16 cellular contexts compared by ENCODE assay signal in the genomic region with DNA sequence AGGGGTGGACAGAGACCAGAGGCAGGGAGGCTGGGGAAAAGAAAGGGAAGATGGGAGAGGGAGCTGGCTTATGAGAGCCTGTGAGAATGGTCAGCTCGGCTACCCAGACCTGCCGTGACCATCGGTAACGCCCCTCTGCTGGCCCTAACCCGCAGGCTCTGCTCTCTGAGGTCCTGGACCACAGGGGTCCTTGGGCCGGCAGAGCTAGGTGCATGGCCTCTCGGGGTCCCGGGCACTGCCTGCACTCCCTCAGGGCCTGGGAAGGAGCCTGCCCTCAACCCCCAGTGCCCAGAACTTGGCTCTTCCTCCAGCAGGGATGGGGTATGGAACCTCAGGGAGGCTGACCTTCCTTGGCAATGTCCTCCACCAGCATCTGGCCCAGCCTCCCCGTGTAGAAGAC. TPM values are rescaled to one million over a fixed set of nuclear protein-coding genes. Genes with fewer than 3 reads are reported as not detected.
DNase-seq lines count a peak whose midpoint lies in the region; ATAC-seq lines count a peak whose summit lies in the region.
"Had no signal": no experiment of that assay in that cellular context is flagged by ENCODE, and none has a peak within 500 bp of the region (broad histone marks: within the 10 kb centered on the region; RNA-seq: fewer than 3 reads in every experiment).

No MANE protein-coding gene starts in this region.

- no peak overlapping the region for H3K27ac ChIP-seq in neuronal stem cell (replicated peaks; ENCODE audit: low read length)
- H3K27ac ChIP-seq: PC-9, RWPE1 had no signal

- WGBS in neuronal stem cell (ENCODE audit: extremely low coverage in 2 of 2, insufficient read length in 2 of 2, insufficient replicate concordance in 1 of 2), 2 donors: no CpG with 5 or more reads among the region's 9 CpGs

- H2AK5ac ChIP-seq in neuronal stem cell (ENCODE audit: low read depth, low read length): peak overlapping the region; percentile 69

- intact Hi-C loops in dendritic cell treated with granulocyte-macrophage colony-stimulating factor and Interleukin-4, amounts not matched to agents 40 ng/mL and 50 ng/mL, for 4 days (cut with micrococcal nuclease): no loop called here

- H3K9me3 Mint-ChIP-seq in activated naive CD8-positive, alpha-beta T cell treated with anti-CD3 and anti-CD28 coated beads, Interleukin-2, amount 10 ng/mL, durations not matched to agents 7 days and 5 days: peaks cover 1% of the 10 kb centered on the region
- no peaks in the 10 kb centered on the region for H3K9me3 Mint-ChIP-seq in activated naive CD8-positive, alpha-beta T cell treated with anti-CD3 and anti-CD28 coated beads for 36 hours
- H3K9me3 Mint-ChIP-seq in dendritic cell treated with granulocyte-macrophage colony-stimulating factor and Interleukin-4, amounts not matched to agents 40 ng/mL and 50 ng/mL, for 4 days: no peaks in the 10 kb centered on the region
- H3K9me3 Mint-ChIP-seq: CD8-positive, alpha-beta memory T cell had no signal

- H2BK12ac ChIP-seq in neuronal stem cell (ENCODE audit: low read length): no peak overlapping the region

- no peak overlapping the region for H3K23ac ChIP-seq in neuronal stem cell (ENCODE audit: low read depth, low read length, poor library complexity)

- no peak overlapping the region for H2BK5ac ChIP-seq in neuronal stem cell (ENCODE audit: low read length)

- H2BK15ac ChIP-seq in neuronal stem cell (ENCODE audit: low read length): no peak overlapping the region

- ATAC-seq in activated naive CD8-positive, alpha-beta T cell treated with anti-CD3 and anti-CD28 coated beads, Interleukin-2, amount 10 ng/mL, durations not matched to agents 7 days and 5 days (ENCODE audit: low read depth): no peak
- ATAC-seq in GM18498 (IDR thresholded peaks at IDR 0.05; ENCODE audit: unreplicated experiment): no peak

- POLR2A ChIA-PET in activated naive CD8-positive, alpha-beta T cell treated with anti-CD3 and anti-CD28 coated beads, Interleukin-2, amount 10 ng/mL, durations not matched to agents 7 days and 5 days (lab: Charles Lee): interaction anchor here (0.8 to 1.0 kb wide), 2 partner anchors 11 to 33 kb away, joined by 3 read pairs; no protein-coding TSS in a partner anchor

- no peak overlapping the region for H2BK120ac ChIP-seq in neuronal stem cell (ENCODE audit: low read depth, low read length)

- no peaks in the 10 kb centered on the region for H3K36me3 Mint-ChIP-seq in activated naive CD8-positive, alpha-beta T cell treated with anti-CD3 and anti-CD28 coated beads, Interleukin-2, amount 10 ng/mL, durations not matched to agents 7 days and 5 days
- H3K36me3 Mint-ChIP-seq in activated naive CD8-positive, alpha-beta T cell treated with anti-CD3 and anti-CD28 coated beads for 36 hours: no peaks in the 10 kb centered on the region
- H3K36me3 Mint-ChIP-seq in dendritic cell treated with granulocyte-macrophage colony-stimulating factor and Interleukin-4, amounts not matched to agents 40 ng/mL and 50 ng/mL, for 4 days (ENCODE audit: low read depth): peaks cover 100% of the 10 kb centered on the region
- H3K36me3 Mint-ChIP-seq: CD8-positive, alpha-beta memory T cell had no signal

- no peak overlapping the region for H3K4me3 Mint-ChIP-seq in activated naive CD8-positive, alpha-beta T cell treated with anti-CD3 and anti-CD28 coated beads, Interleukin-2, amount 10 ng/mL, durations not matched to agents 7 days and 5 days
- no peak overlapping the region for H3K4me3 Mint-ChIP-seq in activated naive CD8-positive, alpha-beta T cell treated with anti-CD3 and anti-CD28 coated beads for 36 hours
- no peak overlapping the region for H3K4me3 Mint-ChIP-seq in dendritic cell treated with granulocyte-macrophage colony-stimulating factor and Interleukin-4, amounts not matched to agents 40 ng/mL and 50 ng/mL, for 4 days
- H3K4me3 Mint-ChIP-seq: CD8-positive, alpha-beta memory T cell had no signal

- H3K4me1 Mint-ChIP-seq in activated naive CD8-positive, alpha-beta T cell treated with anti-CD3 and anti-CD28 coated beads, Interleukin-2, amount 10 ng/mL, durations not matched to agents 7 days and 5 days: peaks cover 12% of the 10 kb centered on the region
- peaks cover 1% of the 10 kb centered on the region for H3K4me1 Mint-ChIP-seq in activated naive CD8-positive, alpha-beta T cell treated with anti-CD3 and anti-CD28 coated beads for 36 hours
- H3K4me1 Mint-ChIP-seq in dendritic cell treated with granulocyte-macrophage colony-stimulating factor and Interleukin-4, amounts not matched to agents 40 ng/mL and 50 ng/mL, for 4 days (ENCODE audit: low read depth): peaks cover 66% of the 10 kb centered on the region

- H3K36me3 ChIP-seq in neuronal stem cell (replicated peaks in 1 of 2; ENCODE audit: control insufficient read depth in 2 of 2, insufficient read depth in 2 of 2, low read length in 2 of 2): no peaks in the 10 kb centered on the region

- no peaks in the 10 kb centered on the region for H3K27me3 ChIP-seq in neuronal stem cell (ENCODE audit: control insufficient read depth in 3 of 3, insufficient read depth in 3 of 3, low read depth in 1 of 3, low read length in 3 of 3)

- no peak overlapping the region for H2AFZ ChIP-seq in neuronal stem cell (ENCODE audit: low read length)
- H2AFZ ChIP-seq: PC-9 had no signal

- no peak overlapping the region for H3K4ac ChIP-seq in neuronal stem cell (ENCODE audit: low read length)

- H4K91ac ChIP-seq in neuronal stem cell (ENCODE audit: low read depth, low read length, poor library complexity): no peak overlapping the region

- no peak overlapping the region for H3K4me3 ChIP-seq in neuronal stem cell (ENCODE audit: low read length in 2 of 2)
- H3K4me3 ChIP-seq: PC-9 had no signal

- no peak overlapping the region for H3K18ac ChIP-seq in neuronal stem cell (ENCODE audit: low read length)

- H3K4me1 ChIP-seq in neuronal stem cell (ENCODE audit: control insufficient read depth in 2 of 2, insufficient read depth in 1 of 2, low read depth in 1 of 2, low read length in 2 of 2): peaks cover 0 to 2% of the 10 kb centered on the region in 2 donors

- no peak overlapping the region for H3K9ac ChIP-seq in neuronal stem cell (ENCODE audit: low read depth, low read length, poor library complexity)

- H3K14ac ChIP-seq in neuronal stem cell (ENCODE audit: low read length): no peak overlapping the region

- peak overlapping the region; percentile 15 for H3K27ac Mint-ChIP-seq in activated naive CD8-positive, alpha-beta T cell treated with anti-CD3 and anti-CD28 coated beads, Interleukin-2, amount 10 ng/mL, durations not matched to agents 7 days and 5 days
- no peak overlapping the region for H3K27ac Mint-ChIP-seq in activated naive CD8-positive, alpha-beta T cell treated with anti-CD3 and anti-CD28 coated beads for 36 hours
- H3K27ac Mint-ChIP-seq in dendritic cell treated with granulocyte-macrophage colony-stimulating factor and Interleukin-4, amounts not matched to agents 40 ng/mL and 50 ng/mL, for 4 days: peak overlapping the region; percentile 66
- H3K27ac Mint-ChIP-seq: CD8-positive, alpha-beta memory T cell had no signal

- DNase-seq in activated naive CD8-positive, alpha-beta T cell treated with anti-CD3 and anti-CD28 coated beads, Interleukin-2, amount 10 ng/mL, durations not matched to agents 7 days and 5 days: no peak
- no peak for DNase-seq in activated naive CD8-positive, alpha-beta T cell treated with anti-CD3 and anti-CD28 coated beads for 36 hours
- DNase-seq in neuronal stem cell (ENCODE audit: low spot score) (no peak), SKM-1 (lab: John Stamatoyannopoulos, UW; ENCODE audit: unreplicated experiment) (no peak)
- DNase-seq in stimulated activated CD4-positive, alpha-beta T cell treated with anti-CD3 and anti-CD28 coated beads, Interleukin-4, amount 100 ng/mL, for 4 hours: no peak
- DNase-seq: DMS79, NCI-H187, NCI-H2227 treated with DMSO at 0.1 percent for 48 hours, NCI-H510A treated with DMSO at 0.1 percent for 48 hours, PC-9, SIG-M5 had no signal

- H4K8ac ChIP-seq in neuronal stem cell (ENCODE audit: low read depth, low read length): no peak overlapping the region

- H3K27me3 Mint-ChIP-seq in activated naive CD8-positive, alpha-beta T cell treated with anti-CD3 and anti-CD28 coated beads, Interleukin-2, amount 10 ng/mL, durations not matched to agents 7 days and 5 days: peaks cover 2% of the 10 kb centered on the region
- no peaks in the 10 kb centered on the region for H3K27me3 Mint-ChIP-seq in activated naive CD8-positive, alpha-beta T cell treated with anti-CD3 and anti-CD28 coated beads for 36 hours
- H3K27me3 Mint-ChIP-seq in dendritic cell treated with granulocyte-macrophage colony-stimulating factor and Interleukin-4, amounts not matched to agents 40 ng/mL and 50 ng/mL, for 4 days: no peaks in the 10 kb centered on the region
- H3K27me3 Mint-ChIP-seq: CD8-positive, alpha-beta memory T cell had no signal

- no peaks in the 10 kb centered on the region for H3K79me1 ChIP-seq in neuronal stem cell (ENCODE audit: low read depth, low read length)

- H3K4me2 ChIP-seq in neuronal stem cell (ENCODE audit: insufficient read depth, low read length, poor library complexity, severe bottlenecking): no peak overlapping the region
- H3K4me2 ChIP-seq: PC-9 had no signal

- no peaks in the 10 kb centered on the region for H3K9me3 ChIP-seq in neuronal stem cell (replicated peaks in 1 of 2; ENCODE audit: control insufficient read depth in 2 of 2, insufficient read depth in 1 of 2, low read depth in 1 of 2, low read length in 2 of 2)

RNA-seq across cellular contexts. Expression of a gene that starts 13.2 kb away (rescaled TPM):
- total RNA-seq in activated naive CD8-positive, alpha-beta T cell treated with anti-CD3 and anti-CD28 coated beads, Interleukin-2, amount 10 ng/mL, durations not matched to agents 7 days and 5 days: under 1 TPM in 1 of 2 experiments, not detected in 1; 0.11 TPM
- not detected for total RNA-seq in activated naive CD8-positive, alpha-beta T cell treated with anti-CD3 and anti-CD28 coated beads for 36 hours
- polyA plus RNA-seq in neuronal stem cell (2013, experiment 1 of 2): not detected
- polyA plus RNA-seq in neuronal stem cell (2013, experiment 2 of 2): 0.01 TPM
- total RNA-seq: CD8-positive, alpha-beta memory T cell; M059J; PC-9 had no signal
- polyA plus RNA-seq: CD8-positive, alpha-beta memory T cell had no signal

RNA-seq across cellular contexts. Expression of a gene that starts 38.9 kb away (rescaled TPM):
- 10 to 100 TPM; 55.4 to 59.4 TPM for total RNA-seq in activated naive CD8-positive, alpha-beta T cell treated with anti-CD3 and anti-CD28 coated beads, Interleukin-2, amount 10 ng/mL, durations not matched to agents 7 days and 5 days
- total RNA-seq in activated naive CD8-positive, alpha-beta T cell treated with anti-CD3 and anti-CD28 coated beads for 36 hours: 10 to 100 TPM; 46.3 to 47.7 TPM
- polyA plus RNA-seq in neuronal stem cell (2013, experiment 1 of 2): 24.1 TPM
- polyA plus RNA-seq in neuronal stem cell (2013, experiment 2 of 2): 26.0 TPM

RNA-seq across cellular contexts. Expression of a gene that starts 50.4 kb away (rescaled TPM):
- 1 to 10 TPM in 1 of 2 experiments, under 1 TPM in 1; 0.94 to 1.2 TPM for total RNA-seq in activated naive CD8-positive, alpha-beta T cell treated with anti-CD3 and anti-CD28 coated beads, Interleukin-2, amount 10 ng/mL, durations not matched to agents 7 days and 5 days
- under 1 TPM; 0.56 to 0.80 TPM for total RNA-seq in activated naive CD8-positive, alpha-beta T cell treated with anti-CD3 and anti-CD28 coated beads for 36 hours
- 0.25 TPM for polyA plus RNA-seq in neuronal stem cell (2013, experiment 1 of 2)
- polyA plus RNA-seq in neuronal stem cell (2013, experiment 2 of 2): 0.18 TPM
- polyA plus RNA-seq: CD8-positive, alpha-beta memory T cell had no signal
